Comparison of ENCODE assay signal across 15 cellular contexts in the genomic region with DNA sequence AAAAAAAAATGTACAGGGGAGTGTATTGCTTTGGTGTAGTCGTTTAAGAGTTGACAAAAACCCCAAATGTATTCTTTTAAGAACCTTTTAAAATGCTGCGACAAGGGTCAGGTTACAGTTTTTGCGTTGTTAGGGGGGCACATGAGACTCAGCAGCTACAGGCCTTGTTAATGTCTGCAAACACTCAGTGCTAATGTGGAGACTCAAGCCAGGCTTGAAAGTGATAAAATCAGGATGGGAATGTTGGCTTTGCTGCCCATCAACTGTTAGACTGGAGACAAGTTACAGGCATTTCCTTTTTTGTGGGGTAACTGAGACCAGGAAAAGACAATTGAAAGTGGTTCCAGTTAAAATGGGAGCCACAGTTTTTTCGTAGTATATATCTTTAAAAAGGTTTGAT.
DNase-seq lines count a peak whose midpoint lies in the region; ATAC-seq and TF ChIP-seq lines count a peak whose summit lies in the region.
"Had no signal": no experiment of that assay in that cellular context is flagged by ENCODE, and none has a peak within 500 bp of the region (broad histone marks: within the 10 kb centered on the region; RNA-seq: fewer than 3 reads in every experiment).

No MANE protein-coding gene starts in this region.

- H3K4me1 ChIP-seq in CD8-positive, alpha-beta memory T cell (ENCODE audit: insufficient read depth, low read length), result peaks cover 86% of the 10 kb centered on the region
- H3K4me1 ChIP-seq in GM23338 (ENCODE audit: insufficient read depth), result peaks cover 11% of the 10 kb centered on the region; the same call in 1 of the 2 replicates
- peaks cover 11% of the 10 kb centered on the region; the same call in 1 of the 2 replicates for H3K4me1 ChIP-seq in iPS-20b (ENCODE audit: insufficient read depth, low read length)
- H3K4me1 ChIP-seq: tibial nerve had no signal

- H3K4me2 ChIP-seq in GM23338, result peak overlapping the region; percentile 21; the same call in 1 of the 2 replicates

- H3K4me1 Mint-ChIP-seq in CD8-positive, alpha-beta memory T cell, result peaks cover 12 to 77% (median 67%) of the 10 kb centered on the region in 3 donors
- H3K4me1 Mint-ChIP-seq in GM23338 (peaks cover 12% of the 10 kb centered on the region), T-helper 17 cell (peaks cover 59% of the 10 kb centered on the region)
- H3K4me1 Mint-ChIP-seq: brain had no signal

- H3K9me3 ChIP-seq in CD8-positive, alpha-beta memory T cell (ENCODE audit: low read length), result no peaks in the 10 kb centered on the region
- H3K9me3 ChIP-seq in T-helper 17 cell (ENCODE audit: control insufficient read depth, low read length, poor library complexity, severe bottlenecking) (no peaks in the 10 kb centered on the region), iPS-20b (ENCODE audit: insufficient read depth, low read depth, low read length) (no peaks in the 10 kb centered on the region)
- H3K9me3 ChIP-seq: tibial nerve had no signal

- H3K27ac Mint-ChIP-seq in CD8-positive, alpha-beta memory T cell, result peak overlapping the region; percentile 58 to 98 (median 82)
- H3K27ac Mint-ChIP-seq in GM23338, result no peak overlapping the region; the same call in 1 of the 2 replicates
- H3K27ac Mint-ChIP-seq in T-helper 17 cell, result peak overlapping the region; percentile 87
- H3K27ac Mint-ChIP-seq: brain had no signal

- no peaks in the 10 kb centered on the region for H3K79me2 ChIP-seq in GM23338 (replicated peaks; ENCODE audit: insufficient read depth)

- CTCF ChIA-PET in CD8-positive, alpha-beta memory T cell (lab: Charles Lee), result no interaction called here

- H3K4me3 Mint-ChIP-seq in CD8-positive, alpha-beta memory T cell, result peak overlapping the region; percentile 1 to 67 (median 53)
- H3K4me3 Mint-ChIP-seq in GM23338 (no peak overlapping the region), T-helper 17 cell (peak overlapping the region; percentile 54)

- no peaks in the 10 kb centered on the region for H3K27me3 Mint-ChIP-seq in CD8-positive, alpha-beta memory T cell
- no peaks in the 10 kb centered on the region for H3K27me3 Mint-ChIP-seq in GM23338 (ENCODE audit: insufficient read depth, low read depth, poor library complexity)
- H3K27me3 Mint-ChIP-seq in T-helper 17 cell, result no peaks in the 10 kb centered on the region

- peak overlapping the region; percentile 21; the same call in 1 of the 2 replicates for H3K9ac ChIP-seq in iPS-20b (ENCODE audit: low read depth, low read length)

- POLR2A ChIA-PET in CD8-positive, alpha-beta memory T cell (lab: Charles Lee), result interaction anchor here (1.0 kb wide), 1 partner anchor 10 kb away, joined by 3 read pairs; no protein-coding TSS in a partner anchor

- H3K27ac ChIP-seq in CD8-positive, alpha-beta memory T cell (ENCODE audit: low read depth, low read length), result no peak overlapping the region
- H3K27ac ChIP-seq in GM23338 (ENCODE audit: low read depth) (no peak overlapping the region), iPS-20b (ENCODE audit: low read length) (no peak overlapping the region)
- H3K27ac ChIP-seq: tibial nerve had no signal

- peaks cover 0 to 33% (median 9%) of the 10 kb centered on the region in 3 donors for H3K36me3 Mint-ChIP-seq in CD8-positive, alpha-beta memory T cell
- H3K36me3 Mint-ChIP-seq in GM23338 (ENCODE audit: low read depth) (no peaks in the 10 kb centered on the region), T-helper 17 cell (ENCODE audit: low read depth) (peaks cover 2% of the 10 kb centered on the region)
- H3K36me3 Mint-ChIP-seq: brain had no signal

- DNase-seq in CD8-positive, alpha-beta memory T cell, result no peak
- DNase-seq in GM23338 (ENCODE audit: low spot score), result peak; percentile 51
- no peak for DNase-seq in T-helper 17 cell
- DNase-seq in NCI-H446 treated with DMSO at 0.1 percent for 48 hours (lab: John Stamatoyannopoulos, UW), result no peak
- no peak for DNase-seq in stimulated activated naive CD4-positive, alpha-beta T cell treated with Interleukin-2 at 50 U/mL for 16 hours (lab: John Stamatoyannopoulos, UW)
- DNase-seq: effector CD4-positive, alpha-beta T cell; KG1; left ventricle myocardium superior; T1000 had no signal

- H3F3A ChIP-seq in GM23338 (replicated peaks; ENCODE audit: low read depth), result no peaks in the 10 kb centered on the region

- H2AFZ ChIP-seq in GM23338, result no peak overlapping the region

- H3K9me2 ChIP-seq in GM23338 (ENCODE audit: insufficient read depth), result no peaks in the 10 kb centered on the region

- no peak overlapping the region for H3K4me3 ChIP-seq in CD8-positive, alpha-beta memory T cell (ENCODE audit: low read length)
- H3K4me3 ChIP-seq in GM23338, result no peak overlapping the region
- H3K4me3 ChIP-seq in iPS-20b (ENCODE audit: low read length), result no peak overlapping the region
- H3K4me3 ChIP-seq: skin epidermis, tibial nerve had no signal

- peak; percentile 58 for ATAC-seq in GM23338
- ATAC-seq in T-helper 17 cell, result no peak
- ATAC-seq in HG03378 (IDR thresholded peaks at IDR 0.05; ENCODE audit: unreplicated experiment), result no peak
- ATAC-seq in GM21367 (IDR thresholded peaks at IDR 0.05; ENCODE audit: unreplicated experiment), result no peak
- ATAC-seq: left ventricle myocardium superior had no signal

- no peak for TF ChIP-seq CTCF in GM23338 (conservative IDR thresholded peaks at IDR 0.05; ENCODE audit: low read depth in 2 of 2)

- no peaks in the 10 kb centered on the region for H3K9me3 Mint-ChIP-seq in CD8-positive, alpha-beta memory T cell
- no peaks in the 10 kb centered on the region for H3K9me3 Mint-ChIP-seq in GM23338
- H3K9me3 Mint-ChIP-seq: brain had no signal

- H3K36me3 ChIP-seq in CD8-positive, alpha-beta memory T cell (ENCODE audit: insufficient read depth, low read length), result no peaks in the 10 kb centered on the region
- H3K36me3 ChIP-seq in GM23338 (ENCODE audit: insufficient read depth), result no peaks in the 10 kb centered on the region
- H3K36me3 ChIP-seq in iPS-20b (ENCODE audit: insufficient read depth, low read depth, low read length), result no peaks in the 10 kb centered on the region
- H3K36me3 ChIP-seq: tibial nerve had no signal

- no peaks in the 10 kb centered on the region for H3K27me3 ChIP-seq in CD8-positive, alpha-beta memory T cell (ENCODE audit: insufficient read depth, low read length, poor library complexity, severe bottlenecking)
- H3K27me3 ChIP-seq in GM23338 (ENCODE audit: insufficient read depth) (no peaks in the 10 kb centered on the region), iPS-20b (ENCODE audit: insufficient read depth, low read length) (no peaks in the 10 kb centered on the region)
- H3K27me3 ChIP-seq: tibial nerve had no signal

- H4K20me1 ChIP-seq in GM23338 (replicated peaks; ENCODE audit: insufficient read depth), result no peaks in the 10 kb centered on the region

TF ChIP-seq in GM23338, 12 proteins besides CTCF, POLR2A, EP300 and RAD21 (continues in another document):
- TF ChIP-seq NANOG (IDR thresholded peaks at IDR 0.05; ENCODE audit: borderline replicate concordance) (no peak), CREB1 (CRISPR knock-in tag; IDR thresholded peaks at IDR 0.05; ENCODE audit: low read depth) (no peak), EZH2 (IDR thresholded peaks at IDR 0.05; ENCODE audit: low read depth, unreplicated experiment) (no peak), EZH2phosphoT487 (IDR thresholded peaks at IDR 0.05; ENCODE audit: unreplicated experiment) (no peak), JUNB (IDR thresholded peaks at IDR 0.05; ENCODE audit: unreplicated experiment) (no peak), ZNF331 (CRISPR knock-in tag; IDR thresholded peaks at IDR 0.05; ENCODE audit: low read depth) (no peak)
- TF ChIP-seq, protein P1, sequence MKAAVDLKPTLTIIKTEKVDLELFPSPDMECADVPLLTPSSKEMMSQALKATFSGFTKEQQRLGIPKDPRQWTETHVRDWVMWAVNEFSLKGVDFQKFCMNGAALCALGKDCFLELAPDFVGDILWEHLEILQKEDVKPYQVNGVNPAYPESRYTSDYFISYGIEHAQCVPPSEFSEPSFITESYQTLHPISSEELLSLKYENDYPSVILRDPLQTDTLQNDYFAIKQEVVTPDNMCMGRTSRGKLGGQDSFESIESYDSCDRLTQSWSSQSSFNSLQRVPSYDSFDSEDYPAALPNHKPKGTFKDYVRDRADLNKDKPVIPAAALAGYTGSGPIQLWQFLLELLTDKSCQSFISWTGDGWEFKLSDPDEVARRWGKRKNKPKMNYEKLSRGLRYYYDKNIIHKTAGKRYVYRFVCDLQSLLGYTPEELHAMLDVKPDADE (IDR thresholded peaks at IDR 0.05), result no peak
